14 cellular contexts compared by ENCODE assay signal in genomic region chr1:54342306-54342705, GRCh38.
DNase-seq lines count a peak whose midpoint lies in the region; FAIRE-seq and TF ChIP-seq lines count a peak whose summit lies in the region.
"Had no signal": no experiment of that assay in that cellular context is flagged by ENCODE, and none has a peak within 500 bp of the region (broad histone marks: within the 10 kb centered on the region; RNA-seq: fewer than 3 reads in every experiment).

No MANE protein-coding gene starts in this region.

- no peaks in the 10 kb centered on the region for H3K27me3 Mint-ChIP-seq in progenitor cell of endocrine pancreas
- H3K27me3 Mint-ChIP-seq in activated T-cell treated with anti-CD3 and anti-CD28 coated beads, Interleukin-2, amount 50 U/mL, for 24 hours, result no peaks in the 10 kb centered on the region
- H3K27me3 Mint-ChIP-seq: activated CD4-positive, alpha-beta memory T cell treated with anti-CD3 and anti-CD28 coated beads for 36 hours; CD4-positive, alpha-beta T cell; naive B cell had no signal

- no peaks in the 10 kb centered on the region for H3K23me2 ChIP-seq in H1 (ENCODE audit: low read depth, low read length)

- H3K4me1 ChIP-seq in H1 (replicated peaks in 1 of 4; ENCODE audit: control insufficient read depth in 3 of 4, insufficient read depth in 4 of 4, low read length in 3 of 4), result peaks cover 21 to 29% (median 24%) of the 10 kb centered on the region in 4 experiments

- H3K18ac ChIP-seq in H1 (ENCODE audit: extremely low read depth, low read length), result peak overlapping the region; percentile 73; the same call in 1 of the 2 replicates

- peaks cover 22% of the 10 kb centered on the region for H3K79me1 ChIP-seq in H1 (ENCODE audit: low read depth, low read length)

- no peak overlapping the region for H2BK120ac ChIP-seq in H1 (replicated peaks; ENCODE audit: low read depth, low read length)

- no peak for TF ChIP-seq EP300 in H1 (IDR thresholded peaks at IDR 0.05; ENCODE audit: borderline replicate concordance in 1 of 2, low read depth in 2 of 2, low read length in 2 of 2)

- no peak overlapping the region for H4K5ac ChIP-seq in H1 (ENCODE audit: insufficient read length, low read depth, low read length)

- H3K27me3 ChIP-seq in H1 (replicated peaks in 1 of 4; ENCODE audit: control insufficient read depth in 3 of 4, extremely low read depth in 1 of 4, insufficient read depth in 3 of 4, low read length in 3 of 4), result no peaks in the 10 kb centered on the region
- H3K27me3 ChIP-seq: adrenal gland had no signal

- TF ChIP-seq CTCF in H1 (IDR thresholded peaks at IDR 0.05; ENCODE audit: control extremely low read depth in 1 of 3, insufficient read depth in 1 of 3, low read depth in 1 of 3, low read length in 3 of 3) (no peak), progenitor cell of endocrine pancreas (IDR thresholded peaks at IDR 0.05; ENCODE audit: unreplicated experiment) (no peak)

- CTCF ChIA-PET in H1 (lab: Charles Lee; ENCODE audit: partially characterized antibody), result interaction anchor here (0.8 to 3.8 kb wide), 14 partner anchors 8 to 147 kb away, joined by 3 to 22 read pairs (median 5); no protein-coding TSS in a partner anchor

- peak overlapping the region; percentile 34 to 54 for H3K4me2 ChIP-seq in H1 (ENCODE audit: insufficient read depth in 1 of 2, low read depth in 2 of 2, low read length in 2 of 2)

- POLR2A ChIA-PET in H1 (lab: Charles Lee; ENCODE audit: partially characterized antibody), result interaction anchor here (0.8 to 2.2 kb wide), 4 partner anchors 10 to 90 kb away, joined by 3 to 9 read pairs (median 8); no protein-coding TSS in a partner anchor

- H3K14ac ChIP-seq in H1 (ENCODE audit: insufficient read length), result no peak overlapping the region

- 0 out of 2 replicates have a peak overlapping the region, but pooled peaks have one; percentile 30 for H2BK12ac ChIP-seq in H1 (ENCODE audit: low read depth, low read length)

- peak overlapping the region; percentile 84 for H2BK5ac ChIP-seq in H1 (ENCODE audit: low read depth, low read length)

- H4K91ac ChIP-seq in H1 (replicated peaks; ENCODE audit: insufficient read length, low read length), result no peak overlapping the region

- H3K36me3 Mint-ChIP-seq in progenitor cell of endocrine pancreas (ENCODE audit: insufficient read depth), result peaks cover 4% of the 10 kb centered on the region
- H3K36me3 Mint-ChIP-seq in activated T-cell treated with anti-CD3 and anti-CD28 coated beads, Interleukin-2, amount 50 U/mL, for 24 hours (ENCODE audit: low read depth), result peaks cover 12% of the 10 kb centered on the region
- H3K36me3 Mint-ChIP-seq: activated CD4-positive, alpha-beta memory T cell treated with anti-CD3 and anti-CD28 coated beads for 36 hours; naive B cell had no signal

- peak overlapping the region in 1 of 4 experiments; percentile 30; a peak in 1 of 7 replicates for H3K9ac ChIP-seq in H1 (replicated peaks in 1 of 4; ENCODE audit: extremely low read depth in 1 of 4, low read depth in 3 of 4, low read length in 3 of 4)

- H3K56ac ChIP-seq in H1 (replicated peaks; ENCODE audit: insufficient read length, low read depth, low read length), result no peak overlapping the region

- DNase-seq in NCI-H82 (lab: John Stamatoyannopoulos, UW), result peak; percentile 69
- DNase-seq in NCI-H82 treated with DMSO at 0.1 percent for 48 hours (lab: John Stamatoyannopoulos, UW; ENCODE audit: unreplicated experiment), result no peak
- peak; percentile 63 for DNase-seq in NCI-H69 (lab: John Stamatoyannopoulos, UW)
- no peak for DNase-seq in H1 (ENCODE audit: low read depth in 1 of 2, low spot score in 2 of 2)
- DNase-seq in progenitor cell of endocrine pancreas (ENCODE audit: low spot score, unreplicated experiment), result no peak
- DNase-seq in NOMO-1 (lab: John Stamatoyannopoulos, UW; ENCODE audit: unreplicated experiment in 2 of 2), result no peak
- DNase-seq in activated T-cell treated with anti-CD3 and anti-CD28 coated beads, Interleukin-2, amount 50 U/mL, for 24 hours, result no peak
- no peak for DNase-seq in hypothalamus (lab: John Stamatoyannopoulos, UW)
- DNase-seq: activated CD4-positive, alpha-beta memory T cell treated with anti-CD3 and anti-CD28 coated beads for 36 hours; adrenal gland; CD4-positive, alpha-beta T cell; naive B cell; NCI-H1048 had no signal

- no peak overlapping the region for H3K23ac ChIP-seq in H1 (ENCODE audit: insufficient read length)

- peak; percentile 58 for FAIRE-seq in H1 (lab: Jason Lieb, UNC)

- H3K36me3 ChIP-seq in H1 (ENCODE audit: control insufficient read depth in 2 of 4, insufficient read depth in 4 of 4, low read length in 3 of 4), result 0 out of 8 replicates have a peak, but pooled peaks cover 0 to 3% (median 1%) of the 10 kb centered on the region in 4 experiments

- H3K9me3 Mint-ChIP-seq in progenitor cell of endocrine pancreas (ENCODE audit: low read depth), result no peaks in the 10 kb centered on the region
- no peaks in the 10 kb centered on the region for H3K9me3 Mint-ChIP-seq in activated T-cell treated with anti-CD3 and anti-CD28 coated beads, Interleukin-2, amount 50 U/mL, for 24 hours
- H3K9me3 Mint-ChIP-seq: activated CD4-positive, alpha-beta memory T cell treated with anti-CD3 and anti-CD28 coated beads for 36 hours; activated T-helper 1 cell treated with anti-CD3 and anti-CD28 coated beads, Interleukin-12 subunit alpha, Interleukin-12 subunit beta, Interleukin-2, Interleukin-4 antibody, amounts not matched to agents 30 ng/mL and 10 ng/mL and 1 ng/mL, durations not matched to agents 14 hours and 24 hours and 36 hours; CD4-positive, alpha-beta T cell; naive B cell had no signal

- TF ChIP-seq POLR2A in H1 (IDR thresholded peaks at IDR 0.05; ENCODE audit: control extremely low read depth in 1 of 2, low read depth in 2 of 2, low read length in 2 of 2), result 0 out of 3 replicates have a peak, but pooled peaks of 1 of the 2 experiments have one; percentile 20

- H2AK5ac ChIP-seq in H1 (ENCODE audit: low read depth, low read length), result no peak overlapping the region

- peak overlapping the region; percentile 9; the same call in 1 of the 2 replicates for H2BK15ac ChIP-seq in H1 (ENCODE audit: low read length)

- no peak overlapping the region for H3K4me3 Mint-ChIP-seq in progenitor cell of endocrine pancreas (ENCODE audit: low read depth)
- no peak overlapping the region for H3K4me3 Mint-ChIP-seq in activated T-cell treated with anti-CD3 and anti-CD28 coated beads, Interleukin-2, amount 50 U/mL, for 24 hours
- H3K4me3 Mint-ChIP-seq: activated CD4-positive, alpha-beta memory T cell treated with anti-CD3 and anti-CD28 coated beads for 36 hours; activated T-helper 1 cell treated with anti-CD3 and anti-CD28 coated beads, Interleukin-12 subunit alpha, Interleukin-12 subunit beta, Interleukin-2, Interleukin-4 antibody, amounts not matched to agents 30 ng/mL and 10 ng/mL and 1 ng/mL, durations not matched to agents 14 hours and 24 hours and 36 hours; CD4-positive, alpha-beta T cell; naive B cell had no signal

- H4K8ac ChIP-seq in H1 (ENCODE audit: extremely low read depth, insufficient read depth, low read length), result no peak overlapping the region

- WGBS in H1 (ENCODE audit: extremely low coverage in 1 of 2, insufficient coverage in 1 of 2, insufficient read length in 1 of 2, insufficient replicate concordance in 2 of 2, low coverage in 1 of 2, low lambda C conversion rate in 2 of 2, missing lambda C conversion rate in 1 of 2), 2 experiments, result 58% methylated on average over 2 of the region's 2 CpGs; no CpG with 5 or more reads in 1 of the 2 experiments

- H3K27ac ChIP-seq in H1 (ENCODE audit: low read depth, low read length), result peak overlapping the region; percentile 33; the same call in 1 of the 2 replicates

- peaks cover 2 to 21% of the 10 kb centered on the region in 2 experiments for H4K20me1 ChIP-seq in H1 (replicated peaks in 1 of 2; ENCODE audit: control insufficient read depth in 1 of 2, insufficient read depth in 2 of 2, low read length in 2 of 2)

- peaks cover 52% of the 10 kb centered on the region for H3K4me1 Mint-ChIP-seq in progenitor cell of endocrine pancreas (ENCODE audit: low read depth)
- H3K4me1 Mint-ChIP-seq in activated T-cell treated with anti-CD3 and anti-CD28 coated beads, Interleukin-2, amount 50 U/mL, for 24 hours (ENCODE audit: low read depth), result peaks cover 28% of the 10 kb centered on the region

- peaks cover 3 to 94% of the 10 kb centered on the region in 2 experiments for H3K79me2 ChIP-seq in H1 (ENCODE audit: control insufficient read depth in 1 of 2, insufficient read depth in 2 of 2, low read length in 2 of 2)

- no peak overlapping the region for H3K4ac ChIP-seq in H1 (replicated peaks; ENCODE audit: insufficient read length, low read depth, low read length)

- H3K4me3 ChIP-seq in H1 (ENCODE audit: extremely low read depth in 1 of 4, insufficient read depth in 2 of 4, low read depth in 3 of 4, low read length in 4 of 4), result peak overlapping the region in 2 of 4 experiments; percentile 15 to 29; a peak in 2 of 8 replicates
- H3K4me3 ChIP-seq: adrenal gland had no signal

- H3K9me3 ChIP-seq in H1 (ENCODE audit: insufficient read depth in 2 of 2, low read depth in 1 of 2, low read length in 1 of 2), result no peaks in the 10 kb centered on the region
- H3K9me3 ChIP-seq: adrenal gland had no signal

- no peak overlapping the region for H2BK20ac ChIP-seq in H1 (ENCODE audit: low read length)

- H3K27ac Mint-ChIP-seq in progenitor cell of endocrine pancreas, result peak overlapping the region; percentile 93
- H3K27ac Mint-ChIP-seq in activated T-cell treated with anti-CD3 and anti-CD28 coated beads, Interleukin-2, amount 50 U/mL, for 24 hours, result no peak overlapping the region
- H3K27ac Mint-ChIP-seq: activated CD4-positive, alpha-beta memory T cell treated with anti-CD3 and anti-CD28 coated beads for 36 hours had no signal

- no peak overlapping the region for H2AFZ ChIP-seq in H1 (ENCODE audit: low read length)

- no peak for TF ChIP-seq RAD21 in H1 (IDR thresholded peaks at IDR 0.05 in 1 of 2, conservative IDR thresholded peaks at IDR 0.05 in 1 of 2; ENCODE audit: low read depth in 2 of 2, low read length in 2 of 2)

TF ChIP-seq in H1, 55 proteins besides CTCF, POLR2A, EP300 and RAD21 (continues in another document):
- TF ChIP-seq ATF2 (IDR thresholded peaks at IDR 0.05; ENCODE audit: low read length) (no peak), RNF2 (IDR thresholded peaks at IDR 0.05; ENCODE audit: borderline replicate concordance, low read depth, low read length, missing control alignments, poor library complexity, severe bottlenecking) (no peak), SP2 (IDR thresholded peaks at IDR 0.05; ENCODE audit: low read length) (no peak), HDAC2 (IDR thresholded peaks at IDR 0.05; ENCODE audit: borderline replicate concordance in 1 of 2, low read depth in 2 of 2, low read length in 2 of 2) (no peak)

Comparison
In these comparisons a context has a peak if more than half of its experiments do, and no peak if none do; other contexts are left out.
1. DNase-seq: peak in NCI-H82 (single experiment) and NCI-H69 (single experiment); none in NCI-H82 treated with DMSO at 0.1 percent for 48 hours (single experiment), H1 (0 of 2), progenitor cell of endocrine pancreas (single experiment), NOMO-1 (0 of 2), activated T-cell treated with anti-CD3 and anti-CD28 coated beads, Interleukin-2, amount 50 U/mL, for 24 hours (single experiment) and hypothalamus (0 of 51).